9 cellular contexts compared by ENCODE assay signal in the genomic region with DNA sequence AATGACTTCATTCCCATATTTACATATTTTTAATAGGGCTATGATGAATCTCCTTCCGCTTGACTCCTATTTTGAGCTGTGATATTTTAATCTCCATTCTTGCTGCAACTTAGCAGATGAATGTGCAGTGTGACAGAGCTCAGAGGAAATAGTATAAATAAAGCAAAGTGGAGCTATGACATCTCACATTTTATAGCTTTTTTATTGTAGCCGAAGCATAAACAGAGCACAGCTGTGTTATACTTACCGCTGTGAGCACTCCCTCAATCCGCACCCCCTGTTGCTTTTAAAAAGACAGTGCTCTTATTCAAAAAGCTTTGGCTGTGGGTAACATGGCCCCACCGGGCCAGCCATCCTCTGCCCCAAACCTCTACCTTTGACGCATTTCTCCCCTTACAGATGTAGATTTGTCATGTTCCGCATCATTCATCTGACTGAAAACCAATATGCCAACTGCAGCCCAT.
A peak's percentile ranks its signal among the peaks of the same experiment; 100 is the strongest.
DNase-seq lines count a peak whose midpoint lies in the region; ATAC-seq and TF ChIP-seq lines count a peak whose summit lies in the region.
"Had no signal": no experiment of that assay in that cellular context is flagged by ENCODE, and none has a peak within 500 bp of the region (broad histone marks: within the 10 kb centered on the region; RNA-seq: fewer than 3 reads in every experiment).

No MANE protein-coding gene starts in this region.

- H3K9me3 ChIP-seq in endodermal cell (ENCODE audit: control insufficient read depth, low read length), result peaks cover 10% of the 10 kb centered on the region

- no peaks in the 10 kb centered on the region for H3K27me3 ChIP-seq in endodermal cell (ENCODE audit: control insufficient read depth, insufficient read depth, low read length, poor library complexity, severe bottlenecking)

- no peaks in the 10 kb centered on the region for H3K36me3 ChIP-seq in endodermal cell (ENCODE audit: control insufficient read depth, insufficient read depth, low read length)

- peaks cover 10% of the 10 kb centered on the region for H3K36me3 Mint-ChIP-seq in endodermal cell (ENCODE audit: low read depth)

- H3K27ac ChIP-seq in endodermal cell (ENCODE audit: low read depth, low read length), result no peak overlapping the region

- TF ChIP-seq CTCF in endodermal cell (conservative IDR thresholded peaks at IDR 0.05), result no peak

- no peak overlapping the region for H3K4me3 Mint-ChIP-seq in endodermal cell

- intact Hi-C loops in left ventricle myocardium superior (cut with micrococcal nuclease), result no loop called here

- H3K4me1 Mint-ChIP-seq in endodermal cell, result peaks cover 38% of the 10 kb centered on the region

- no peak overlapping the region for H3K9ac ChIP-seq in endodermal cell (ENCODE audit: extremely low read depth, low read length, poor library complexity, severe bottlenecking)

- peak; percentile 11 for DNase-seq in A172 (ENCODE audit: low spot score)
- DNase-seq in endodermal cell, result peak; percentile 52
- DNase-seq in G401 (ENCODE audit: low spot score), result no peak
- DNase-seq in left ventricle myocardium superior, result no peak
- no peak for DNase-seq in activated CD4-positive, alpha-beta T cell treated with anti-CD3 and anti-CD28 coated beads, Interleukin-2, amount 50 U/mL, for 48 hours
- DNase-seq: cerebellar nuclear complex had no signal

- in situ Hi-C loops in G401 (cut with HindIII; ENCODE audit: low sequenced_read_pairs), result no loop called here

- peaks cover 8% of the 10 kb centered on the region for H3K9me3 Mint-ChIP-seq in endodermal cell

- H3K4me1 ChIP-seq in endodermal cell (ENCODE audit: control insufficient read depth, insufficient read depth, low read length), result peaks cover 14% of the 10 kb centered on the region

- 32 to 52% methylated on average over 5 to 7 of the region's 7 CpGs for WGBS in endodermal cell (ENCODE audit: insufficient coverage in 1 of 2, insufficient read length in 1 of 2), 2 experiments

- H3K27me3 Mint-ChIP-seq in endodermal cell (ENCODE audit: insufficient read depth), result no peaks in the 10 kb centered on the region

- peak overlapping the region; percentile 13 for H3K27ac Mint-ChIP-seq in endodermal cell

- no peak overlapping the region for H3K4me3 ChIP-seq in endodermal cell (ENCODE audit: low read length)

- ATAC-seq in GM21576 (IDR thresholded peaks at IDR 0.05; ENCODE audit: unreplicated experiment) (peak; percentile 43), HG03575 (IDR thresholded peaks at IDR 0.05; ENCODE audit: extremely low read depth, insufficient number of reproducible peaks, low FRiP score, unreplicated experiment) (peak; percentile 9), left ventricle myocardium superior (no peak), HG03108 (IDR thresholded peaks at IDR 0.05; ENCODE audit: unreplicated experiment) (no peak)

Comparison
In these comparisons a context has a peak if more than half of its experiments do, and no peak if none do; other contexts are left out.
1. DNase-seq: peak in A172 (single experiment) and endodermal cell (single experiment); none in G401 (single experiment), left ventricle myocardium superior (single experiment) and activated CD4-positive, alpha-beta T cell treated with anti-CD3 and anti-CD28 coated beads, Interleukin-2, amount 50 U/mL, for 48 hours (0 of 2).
2. ATAC-seq: peak in GM21576 (single experiment) and HG03575 (single experiment); none in left ventricle myocardium superior (single experiment) and HG03108 (single experiment).